ENCODE assay signal across 21 cellular contexts in the genomic region with DNA sequence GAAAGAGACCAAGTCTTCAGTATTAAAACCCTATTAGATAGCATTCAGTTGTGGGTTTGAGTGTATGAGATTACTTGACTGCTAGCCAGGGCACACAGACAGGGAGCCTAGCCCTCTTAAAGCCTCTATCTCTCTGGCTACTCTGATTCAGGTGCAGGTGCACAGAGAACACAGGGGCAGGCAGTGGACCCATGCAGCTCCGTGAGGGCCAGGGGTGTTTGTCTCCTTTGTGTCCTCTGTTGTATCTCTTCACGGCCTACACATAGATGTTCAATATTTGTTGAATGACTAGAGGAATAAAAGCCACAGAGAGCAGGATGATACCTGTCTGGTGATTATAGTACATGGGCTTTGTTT. TPM values are rescaled to one million over a fixed set of nuclear protein-coding genes. Genes with fewer than 3 reads are reported as not detected.
A peak's percentile ranks its signal among the peaks of the same experiment; 100 is the strongest.
DNase-seq lines count a peak whose midpoint lies in the region; ATAC-seq, FAIRE-seq and TF ChIP-seq lines count a peak whose summit lies in the region.
"Had no signal": no experiment of that assay in that cellular context is flagged by ENCODE, and none has a peak within 500 bp of the region (broad histone marks: within the 10 kb centered on the region; RNA-seq: fewer than 3 reads in every experiment).

No MANE protein-coding gene starts in this region.

- no peak overlapping the region for H3K23ac ChIP-seq in mesenchymal stem cell (ENCODE audit: low read length in 2 of 2)

- H2BK120ac ChIP-seq in mesenchymal stem cell (ENCODE audit: low read depth, low read length): no peak overlapping the region

- peak overlapping the region in 1 of 2 experiments; percentile 12 for H3K14ac ChIP-seq in mesenchymal stem cell (ENCODE audit: low read length in 2 of 2)

- no peak overlapping the region for H4K91ac ChIP-seq in mesenchymal stem cell (ENCODE audit: low read length)

- no peak overlapping the region for H2BK15ac ChIP-seq in mesenchymal stem cell (ENCODE audit: low read depth, poor library complexity, severe bottlenecking)

- H3K9ac ChIP-seq in astrocyte (ENCODE audit: low read length): no peak overlapping the region
- H3K9ac ChIP-seq in mesenchymal stem cell (ENCODE audit: low read length): no peak overlapping the region

- TF ChIP-seq RAD21 in A549 (conservative IDR thresholded peaks at IDR 0.05 in 1 of 2, IDR thresholded peaks at IDR 0.05 in 1 of 2): no peak

- no peak for DNase-seq in A549 (ENCODE audit: low read depth in 1 of 2, low spot score in 1 of 2)
- DNase-seq in ACHN: peak; percentile 3
- no peak for DNase-seq in astrocyte (ENCODE audit: low read depth)
- DNase-seq in mesenchymal stem cell: no peak
- DNase-seq in activated gamma-delta T cell (lab: John Stamatoyannopoulos, UW): no peak
- DNase-seq in GM03348 (ENCODE audit: low spot score): no peak
- no peak for DNase-seq in GF-D8 (lab: John Stamatoyannopoulos, UW)
- DNase-seq: activated CD4-positive, alpha-beta T cell treated with anti-CD3 and anti-CD28 coated beads, Interleukin-2, amount 10 ng/mL, durations not matched to agents 24 days and 14 days; activated CD8-positive, alpha-beta memory T cell treated with anti-CD3 and anti-CD28 coated beads, Interleukin-2, amount 10 ng/mL, durations not matched to agents 7 days and 5 days; adrenal gland; AML-193; COR-L47; hypothalamus; islet precursor cell; NCI-H1436 treated with DMSO at 0.1 percent for 48 hours; NCI-H748 treated with DMSO at 0.1 percent for 48 hours; SJCRH30; T-helper 17 cell had no signal

- TF ChIP-seq EP300 in A549 (IDR thresholded peaks at IDR 0.05): no peak

- 73% methylated on average over 2 of the region's 2 CpGs for WGBS in A549 (ENCODE audit: missing lambda C conversion rate)
- WGBS in mesenchymal stem cell: 97% methylated on average over 2 of the region's 2 CpGs

- H3K27ac ChIP-seq in A549 (no peak overlapping the region), astrocyte (ENCODE audit: low read depth, low read length) (peak overlapping the region; percentile 2), mesenchymal stem cell (ENCODE audit: low read length, poor library complexity, severe bottlenecking) (peak overlapping the region; percentile 19)
- H3K27ac ChIP-seq: adrenal gland, SJCRH30 had no signal

- H2AK5ac ChIP-seq in mesenchymal stem cell (ENCODE audit: low read length, severe bottlenecking): no peak overlapping the region

- peaks cover 97% of the 10 kb centered on the region for H3K79me2 ChIP-seq in astrocyte (ENCODE audit: insufficient read depth, low read length)

- H2AFZ ChIP-seq in astrocyte (ENCODE audit: low read depth, low read length) (no peak overlapping the region), mesenchymal stem cell (ENCODE audit: low read depth, low read length) (no peak overlapping the region)

- H4K20me1 ChIP-seq in astrocyte (ENCODE audit: insufficient read depth, low read length): peaks cover 94% of the 10 kb centered on the region

- H3K4me3 Mint-ChIP-seq in astrocyte (ENCODE audit: unreplicated experiment): no peak overlapping the region
- H3K4me3 Mint-ChIP-seq: activated CD4-positive, alpha-beta T cell treated with anti-CD3 and anti-CD28 coated beads, Interleukin-2, amount 10 ng/mL, durations not matched to agents 24 days and 14 days; activated CD8-positive, alpha-beta memory T cell treated with anti-CD3 and anti-CD28 coated beads, Interleukin-2, amount 10 ng/mL, durations not matched to agents 7 days and 5 days; activated T-helper 17 cell treated with anti-CD3 and anti-CD28 coated beads, Interleukin-2, amount 50 U/mL, for 72 hours; neural crest cell; T-helper 17 cell had no signal

- H3K79me1 ChIP-seq in mesenchymal stem cell (replicated peaks; ENCODE audit: low read length, poor library complexity, severe bottlenecking): peaks cover 1% of the 10 kb centered on the region

- no peak for TF ChIP-seq CTCF in A549 (IDR thresholded peaks at IDR 0.05)
- no peak for TF ChIP-seq CTCF in astrocyte (IDR thresholded peaks at IDR 0.05; ENCODE audit: insufficient read depth, low read depth, low read length)

- in situ Hi-C loops in ACHN (cut with HindIII; ENCODE audit: low pct_ligation_motif_present, low pct_unique_long_range_greater_than_20kb, low sequenced_read_pairs): no loop called here

- H3K4me2 ChIP-seq in A549 (peak overlapping the region; percentile 32; the same call in 2 of the 3 replicates), astrocyte (ENCODE audit: low read length) (peak overlapping the region; percentile 43), mesenchymal stem cell (ENCODE audit: low read length, poor library complexity, severe bottlenecking) (no peak overlapping the region)

- no peaks in the 10 kb centered on the region for H3K36me3 Mint-ChIP-seq in astrocyte (ENCODE audit: low read depth, unreplicated experiment)

- ATAC-seq in A549: no peak
- ATAC-seq in HG03095 (IDR thresholded peaks at IDR 0.05; ENCODE audit: unreplicated experiment): no peak
- ATAC-seq: activated CD8-positive, alpha-beta memory T cell treated with anti-CD3 and anti-CD28 coated beads, Interleukin-2, amount 10 ng/mL, durations not matched to agents 7 days and 5 days; activated T-helper 17 cell treated with anti-CD3 and anti-CD28 coated beads, Interleukin-2, amount 50 U/mL, for 72 hours; T-helper 17 cell had no signal

- no peak overlapping the region for H4K8ac ChIP-seq in mesenchymal stem cell (ENCODE audit: low read length)

- H3K9me3 Mint-ChIP-seq in astrocyte (ENCODE audit: unreplicated experiment): no peaks in the 10 kb centered on the region
- H3K9me3 Mint-ChIP-seq: activated CD4-positive, alpha-beta T cell treated with anti-CD3 and anti-CD28 coated beads, Interleukin-2, amount 10 ng/mL, durations not matched to agents 24 days and 14 days; activated T-helper 17 cell treated with anti-CD3 and anti-CD28 coated beads, Interleukin-2, amount 50 U/mL, for 72 hours; neural crest cell had no signal

- TF ChIP-seq POLR2A in A549 (IDR thresholded peaks at IDR 0.05; ENCODE audit: low read length): no peak

- peaks cover 6% of the 10 kb centered on the region for H3K36me3 ChIP-seq in astrocyte (ENCODE audit: insufficient read depth, low read length)
- H3K36me3 ChIP-seq in mesenchymal stem cell (ENCODE audit: control insufficient read depth in 1 of 2, insufficient read depth in 2 of 2, low read depth in 1 of 2, low read length in 2 of 2): peaks cover 14 to 23% of the 10 kb centered on the region in 2 experiments

- POLR2A ChIA-PET in A549 (lab: Yijun Ruan, JAX): no interaction called here

- CTCF ChIA-PET in A549 (lab: Yijun Ruan, JAX): interaction anchor here (1.2 to 2.6 kb wide), 2 partner anchors 9 to 11 kb away, joined by 3 to 10 read pairs; no protein-coding TSS in a partner anchor

- H3K27ac Mint-ChIP-seq in astrocyte (ENCODE audit: unreplicated experiment): no peak overlapping the region
- H3K27ac Mint-ChIP-seq: activated CD4-positive, alpha-beta T cell treated with anti-CD3 and anti-CD28 coated beads, Interleukin-2, amount 10 ng/mL, durations not matched to agents 24 days and 14 days; activated CD8-positive, alpha-beta memory T cell treated with anti-CD3 and anti-CD28 coated beads, Interleukin-2, amount 10 ng/mL, durations not matched to agents 7 days and 5 days; activated T-helper 17 cell treated with anti-CD3 and anti-CD28 coated beads, Interleukin-2, amount 50 U/mL, for 72 hours; T-helper 17 cell had no signal

- no peak overlapping the region for H2BK12ac ChIP-seq in mesenchymal stem cell (ENCODE audit: low read length in 2 of 2)

- H3K4me3 ChIP-seq in A549 (no peak overlapping the region), astrocyte (ENCODE audit: insufficient read depth, low read depth, low read length) (no peak overlapping the region), mesenchymal stem cell (ENCODE audit: insufficient read depth in 1 of 2, low read depth in 1 of 2, low read length in 2 of 2) (no peak overlapping the region)
- H3K4me3 ChIP-seq: adrenal gland, SJCRH30 had no signal

- H3K27me3 Mint-ChIP-seq in astrocyte (ENCODE audit: low read depth, unreplicated experiment): no peaks in the 10 kb centered on the region
- H3K27me3 Mint-ChIP-seq: activated CD4-positive, alpha-beta T cell treated with anti-CD3 and anti-CD28 coated beads, Interleukin-2, amount 10 ng/mL, durations not matched to agents 24 days and 14 days; activated CD8-positive, alpha-beta memory T cell treated with anti-CD3 and anti-CD28 coated beads, Interleukin-2, amount 10 ng/mL, durations not matched to agents 7 days and 5 days; activated T-helper 17 cell treated with anti-CD3 and anti-CD28 coated beads, Interleukin-2, amount 50 U/mL, for 72 hours; T-helper 17 cell had no signal

- H3K27me3 ChIP-seq in astrocyte (ENCODE audit: insufficient read depth, low read length) (no peaks in the 10 kb centered on the region), mesenchymal stem cell (ENCODE audit: control insufficient read depth in 1 of 2, insufficient read depth in 1 of 2, low read length in 2 of 2) (no peaks in the 10 kb centered on the region)
- H3K27me3 ChIP-seq: adrenal gland, SJCRH30 had no signal

- H3K4ac ChIP-seq in mesenchymal stem cell (ENCODE audit: low read depth in 1 of 2, low read length in 2 of 2): peak overlapping the region in 1 of 2 experiments; percentile 42

- no peak overlapping the region for H2BK5ac ChIP-seq in mesenchymal stem cell (ENCODE audit: low read depth, low read length, poor library complexity, severe bottlenecking)

- H3K4me1 Mint-ChIP-seq in astrocyte (ENCODE audit: low read depth, unreplicated experiment): peaks cover 22% of the 10 kb centered on the region

- no peaks in the 10 kb centered on the region for H3K9me3 ChIP-seq in A549
- H3K9me3 ChIP-seq in astrocyte (ENCODE audit: insufficient read depth, low read depth, low read length): no peaks in the 10 kb centered on the region
- no peaks in the 10 kb centered on the region for H3K9me3 ChIP-seq in mesenchymal stem cell (ENCODE audit: control insufficient read depth, low read length)
- H3K9me3 ChIP-seq: adrenal gland, SJCRH30 had no signal

- H3K4me1 ChIP-seq in A549 (peaks cover 25% of the 10 kb centered on the region), astrocyte (ENCODE audit: insufficient read depth, low read length) (peaks cover 15% of the 10 kb centered on the region), mesenchymal stem cell (ENCODE audit: control insufficient read depth, insufficient read depth, low read depth, low read length) (peaks cover 11% of the 10 kb centered on the region)
- H3K4me1 ChIP-seq: SJCRH30 had no signal

- FAIRE-seq in A549 (lab: Jason Lieb, UNC): no peak
- FAIRE-seq in astrocyte (lab: Jason Lieb, UNC): no peak

- peak overlapping the region in 1 of 2 experiments; percentile 43 for H3K18ac ChIP-seq in mesenchymal stem cell (ENCODE audit: low read depth in 1 of 2, low read length in 2 of 2)

RNA-seq across cellular contexts. Expression of a gene that starts 21.5 kb away (rescaled TPM):
- polyA plus RNA-seq in A549 (2011; rRNA removed): 1.2 and 1.4 TPM in 2 replicates
- polyA plus RNA-seq in A549 (2012; cell fraction: cytosol; rRNA removed): 2.9 TPM in 2 replicates
- polyA plus RNA-seq in A549 (2012; cell fraction: nucleus; rRNA removed): 19.7 and 21.2 TPM in 2 replicates
- 2.3 to 4.0 TPM (median 3.6 TPM) in 3 replicates for polyA plus RNA-seq in A549 (2017; fragmentation: RNase III; extraction: RNeasy Plus Mini Kit Qiagen cat#74134 plus additional on column Dnase treatment)
- polyA minus RNA-seq in A549 (2011; rRNA and poly(A)+ RNA removed): 1.8 and 2.6 TPM in 2 replicates
- total RNA-seq in astrocyte: 0.48 and 0.67 TPM in 2 replicates
- polyA plus RNA-seq in mesenchymal stem cell (2013, experiment 1 of 2): 0.18 TPM
- polyA plus RNA-seq in mesenchymal stem cell (2013, experiment 2 of 2): 0.08 TPM
- total RNA-seq: activated T-helper 17 cell treated with anti-CD3 and anti-CD28 coated beads, Interleukin-2, amount 50 U/mL, for 72 hours; SJCRH30 had no signal

RNA-seq across cellular contexts. Expression of a gene that starts 28.3 kb away (rescaled TPM):
- polyA plus RNA-seq in A549 (2011; rRNA removed) (21.4 and 28.9 TPM in 2 replicates), A549 (2017; fragmentation: RNase III; extraction: RNeasy Plus Mini Kit Qiagen cat#74134 plus additional on column Dnase treatment) (20.6 to 22.8 TPM (median 22.2 TPM) in 3 replicates)
- polyA plus RNA-seq in A549 (2012; cell fraction: cytosol; rRNA removed): 9.2 and 12.1 TPM in 2 replicates
- 7.3 and 11.1 TPM in 2 replicates for polyA plus RNA-seq in A549 (2012; cell fraction: nucleus; rRNA removed)
- polyA minus RNA-seq in A549 (2011; rRNA and poly(A)+ RNA removed): 30.9 and 33.1 TPM in 2 replicates
- 59.5 and 63.0 TPM in 2 replicates for total RNA-seq in astrocyte
- 25.1 TPM for polyA plus RNA-seq in mesenchymal stem cell (2013, experiment 1 of 2)
- polyA plus RNA-seq in mesenchymal stem cell (2013, experiment 2 of 2): 25.3 TPM

RNA-seq across cellular contexts. Expression of a gene that starts 36.5 kb away (rescaled TPM):
- polyA plus RNA-seq in A549 (2011; rRNA removed) (14.1 and 14.4 TPM in 2 replicates), A549 (2017; fragmentation: RNase III; extraction: RNeasy Plus Mini Kit Qiagen cat#74134 plus additional on column Dnase treatment) (22.3 to 23.5 TPM (median 22.6 TPM) in 3 replicates)
- polyA plus RNA-seq in A549 (2012; cell fraction: cytosol; rRNA removed): 19.7 and 23.3 TPM in 2 replicates
- 123 and 173 TPM in 2 replicates for polyA plus RNA-seq in A549 (2012; cell fraction: nucleus; rRNA removed)
- 22.8 and 27.5 TPM in 2 replicates for polyA minus RNA-seq in A549 (2011; rRNA and poly(A)+ RNA removed)
- total RNA-seq in astrocyte: 62.0 and 68.9 TPM in 2 replicates
- 32.0 TPM for polyA plus RNA-seq in mesenchymal stem cell (2013, experiment 1 of 2)
- 29.6 TPM for polyA plus RNA-seq in mesenchymal stem cell (2013, experiment 2 of 2)

RNA-seq across cellular contexts. Expression of a gene that starts 56.4 kb away (rescaled TPM):
- 15.5 and 15.9 TPM in 2 replicates for polyA plus RNA-seq in A549 (2011; rRNA removed)
- polyA plus RNA-seq in A549 (2012; cell fraction: cytosol; rRNA removed): 29.7 and 39.2 TPM in 2 replicates
- polyA plus RNA-seq in A549 (2012; cell fraction: nucleus; rRNA removed): 43.5 and 52.5 TPM in 2 replicates
- 18.4 to 22.7 TPM (median 19.7 TPM) in 3 replicates for polyA plus RNA-seq in A549 (2017; fragmentation: RNase III; extraction: RNeasy Plus Mini Kit Qiagen cat#74134 plus additional on column Dnase treatment)
- polyA minus RNA-seq in A549 (2011; rRNA and poly(A)+ RNA removed): 15.1 and 16.7 TPM in 2 replicates
- total RNA-seq in astrocyte: 12.1 and 12.2 TPM in 2 replicates
- 15.5 TPM for polyA plus RNA-seq in mesenchymal stem cell (2013, experiment 1 of 2)
- polyA plus RNA-seq in mesenchymal stem cell (2013, experiment 2 of 2): 15.1 TPM

Comparison
In these comparisons a context has a peak if more than half of its experiments do, and no peak if none do; other contexts are left out.
1. H3K27ac ChIP-seq: peak in astrocyte (single experiment) and mesenchymal stem cell (single experiment); none in A549 (0 of 2).